ENCODE assay signal across 5 cellular contexts in the genomic region with DNA sequence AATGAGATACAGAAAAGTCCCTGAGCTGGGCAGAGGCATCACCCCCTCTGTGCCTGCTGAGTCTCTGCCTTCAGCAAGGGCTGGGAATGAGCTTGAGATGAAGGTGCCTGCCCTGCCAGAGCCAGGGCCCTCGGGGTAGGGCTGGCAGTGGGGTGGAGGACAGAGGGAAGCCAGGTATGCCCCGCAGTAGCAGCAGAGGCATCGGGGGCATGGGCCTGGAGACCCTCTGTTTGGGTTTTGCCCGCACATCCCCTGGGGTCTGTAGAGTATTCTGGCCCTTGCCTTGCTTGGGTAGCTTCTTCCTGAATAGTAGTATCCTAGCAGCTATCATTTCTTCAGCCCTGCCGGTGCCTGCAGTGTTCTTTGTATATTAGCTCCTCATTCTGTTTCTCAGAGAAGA.
"Had no signal": no experiment of that assay in that cellular context is flagged by ENCODE, and none has a peak within 500 bp of the region (broad histone marks: within the 10 kb centered on the region; RNA-seq: fewer than 3 reads in every experiment).

No MANE protein-coding gene starts in this region.

- H3K4me3 ChIP-seq: MG63 had no signal

- H3K9me3 ChIP-seq: MG63 had no signal

- H3K27me3 ChIP-seq: MG63 had no signal

- H3K27ac ChIP-seq: RWPE1 had no signal

- DNase-seq: NCI-H1417 treated with DMSO at 0.1 percent for 48 hours; NCI-H524 treated with DMSO at 0.1 percent for 48 hours; NK-92 treated with Interleukin-12 subunit alpha and Interleukin-12 subunit beta, amount 100 ng/mL, for 24 hours had no signal
